ENCODE assay signal across 16 cellular contexts in the genomic region with DNA sequence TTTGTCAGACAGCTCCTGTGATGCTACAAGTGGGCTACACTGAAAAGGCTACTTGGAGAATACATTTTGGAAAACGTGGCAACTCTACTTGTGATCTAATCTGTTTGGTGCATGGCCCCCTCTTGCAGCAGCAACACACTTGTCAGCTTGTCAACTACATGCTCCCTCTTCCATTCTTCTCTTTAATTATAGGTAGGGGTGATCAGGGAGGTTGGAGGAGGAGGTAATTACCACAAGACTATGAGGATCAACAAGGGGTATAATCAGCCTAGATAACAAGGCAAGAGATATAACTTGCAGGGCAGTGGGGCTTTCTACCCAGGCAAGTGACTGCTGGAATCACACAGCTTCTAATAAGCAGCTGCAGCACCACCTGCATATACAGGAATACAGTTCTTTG.
DNase-seq lines count a peak whose midpoint lies in the region; ATAC-seq and TF ChIP-seq lines count a peak whose summit lies in the region.
"Had no signal": no experiment of that assay in that cellular context is flagged by ENCODE, and none has a peak within 500 bp of the region (broad histone marks: within the 10 kb centered on the region; RNA-seq: fewer than 3 reads in every experiment).

No MANE protein-coding gene starts in this region.

- H4K5ac ChIP-seq in mesendoderm (ENCODE audit: low read length): no peak overlapping the region

- H3K9me3 Mint-ChIP-seq in chondrocyte (ENCODE audit: low read depth): no peaks in the 10 kb centered on the region
- H3K9me3 Mint-ChIP-seq: CD4-positive, alpha-beta T cell had no signal

- H3K27me3 Mint-ChIP-seq in chondrocyte (ENCODE audit: low read depth): no peaks in the 10 kb centered on the region
- H3K27me3 Mint-ChIP-seq: B cell; CD4-positive, alpha-beta T cell had no signal

- no peak overlapping the region for H2BK5ac ChIP-seq in mesendoderm (ENCODE audit: low read length)

- peaks cover 33% of the 10 kb centered on the region for H3K36me3 Mint-ChIP-seq in chondrocyte (ENCODE audit: low read depth)

- DNase-seq in NCI-H1105 treated with DMSO at 0.1 percent for 48 hours (lab: John Stamatoyannopoulos, UW) (peak; percentile 4), NCI-H1105 (lab: John Stamatoyannopoulos, UW) (no peak), COR-L47 (lab: John Stamatoyannopoulos, UW) (peak; percentile 26), NCI-H2227 (lab: John Stamatoyannopoulos, UW; ENCODE audit: unreplicated experiment) (peak; percentile 84), mesendoderm (peak; percentile 77), chondrocyte (ENCODE audit: low spot score) (no peak), foreskin melanocyte (no peak)
- DNase-seq: C1 segment of cervical spinal cord; CD4-positive, alpha-beta T cell; DMS79 treated with DMSO at 0.1 percent for 48 hours; EL; HCEC 1CT had no signal

- H3K36me3 ChIP-seq in mesendoderm (ENCODE audit: control insufficient read depth, insufficient read depth, low read length): no peaks in the 10 kb centered on the region

- H3K27me3 ChIP-seq in mesendoderm (ENCODE audit: insufficient read depth, low read length, poor library complexity): no peaks in the 10 kb centered on the region

- H3K4me3 ChIP-seq in mesendoderm (ENCODE audit: low read length): no peak overlapping the region

- no peak overlapping the region for H3K9ac ChIP-seq in mesendoderm (ENCODE audit: low read length)

- H3K27ac Mint-ChIP-seq in chondrocyte (ENCODE audit: unreplicated experiment): no peak overlapping the region
- H3K27ac Mint-ChIP-seq: B cell; CD4-positive, alpha-beta T cell had no signal

- H3K27ac ChIP-seq in mesendoderm (ENCODE audit: low read depth, low read length): no peak overlapping the region
- H3K27ac ChIP-seq: 22Rv1, HL-60 had no signal

- H4K8ac ChIP-seq in mesendoderm (ENCODE audit: low read depth, low read length): no peak overlapping the region

- H3K79me1 ChIP-seq in mesendoderm (ENCODE audit: low read length): no peaks in the 10 kb centered on the region

- no peak for TF ChIP-seq CTCF in chondrocyte (IDR thresholded peaks at IDR 0.05)

- H2AK5ac ChIP-seq in mesendoderm (ENCODE audit: low read length): no peak overlapping the region

- ATAC-seq in HG02759 (IDR thresholded peaks at IDR 0.05; ENCODE audit: unreplicated experiment): no peak

- H3K79me2 ChIP-seq in mesendoderm (ENCODE audit: control insufficient read depth, insufficient read depth, low read length): no peaks in the 10 kb centered on the region

- no peak overlapping the region for H2BK120ac ChIP-seq in mesendoderm (ENCODE audit: low read depth, low read length)

- H3K18ac ChIP-seq in mesendoderm (ENCODE audit: low read length): no peak overlapping the region

- no peak overlapping the region for H3K56ac ChIP-seq in mesendoderm (ENCODE audit: low read length)

- H3K4me1 Mint-ChIP-seq in chondrocyte (ENCODE audit: low read depth): no peaks in the 10 kb centered on the region
- H3K4me1 Mint-ChIP-seq: B cell had no signal

- H3K4me3 Mint-ChIP-seq in chondrocyte (ENCODE audit: unreplicated experiment): no peak overlapping the region
- H3K4me3 Mint-ChIP-seq: B cell; CD4-positive, alpha-beta T cell had no signal

- WGBS in mesendoderm (ENCODE audit: extremely low coverage, insufficient coverage, low lambda C conversion rate): no CpG with 5 or more reads among the region's 1 CpG

- no peak overlapping the region for H3K4ac ChIP-seq in mesendoderm (ENCODE audit: low read depth, low read length)

- no peak overlapping the region for H2BK15ac ChIP-seq in mesendoderm (replicated peaks; ENCODE audit: low read depth)

- H3K4me1 ChIP-seq in mesendoderm (ENCODE audit: control insufficient read depth, low read depth, low read length): peaks cover 5% of the 10 kb centered on the region

- H3K4me2 ChIP-seq in mesendoderm (ENCODE audit: low read length): no peak overlapping the region

- H3K23ac ChIP-seq in mesendoderm (ENCODE audit: low read length): no peak overlapping the region

Comparison
In these comparisons a context has a peak if more than half of its experiments do, and no peak if none do; other contexts are left out.
1. DNase-seq: peak in NCI-H1105 treated with DMSO at 0.1 percent for 48 hours (single experiment), COR-L47 (single experiment), NCI-H2227 (single experiment) and mesendoderm (single experiment); none in NCI-H1105 (single experiment), chondrocyte (single experiment) and foreskin melanocyte (single experiment).